13 cellular contexts compared by ENCODE assay signal in the genomic region with DNA sequence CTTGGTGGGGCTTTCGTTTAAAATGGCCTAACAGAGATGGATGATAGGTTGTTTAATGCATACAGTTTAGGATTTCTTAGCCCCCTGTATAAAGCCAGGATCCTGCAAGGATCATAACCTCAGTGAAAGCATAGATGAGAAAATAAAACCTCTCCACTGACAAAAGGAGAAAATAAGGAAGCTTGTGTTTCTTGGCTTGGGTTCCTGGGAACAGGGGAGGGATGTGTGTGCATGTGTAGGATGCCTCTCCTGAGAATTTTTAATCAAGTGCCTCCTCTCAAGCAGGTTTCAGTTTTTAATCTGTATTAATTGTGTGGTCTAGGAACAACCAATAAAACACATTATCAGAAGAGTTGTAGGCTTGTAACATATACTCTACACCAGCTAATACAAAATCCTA. TPM values are rescaled to one million over a fixed set of nuclear protein-coding genes. Genes with fewer than 3 reads are reported as not detected.
DNase-seq lines count a peak whose midpoint lies in the region; ATAC-seq, FAIRE-seq and TF ChIP-seq lines count a peak whose summit lies in the region.
"Had no signal": no experiment of that assay in that cellular context is flagged by ENCODE, and none has a peak within 500 bp of the region (broad histone marks: within the 10 kb centered on the region; RNA-seq: fewer than 3 reads in every experiment).

No MANE protein-coding gene starts in this region.

- H4K20me1 ChIP-seq in endothelial cell of umbilical vein (replicated peaks; ENCODE audit: control insufficient read depth, extremely low read depth, insufficient read depth, low read length) (no peaks in the 10 kb centered on the region), neural progenitor cell (ENCODE audit: low read depth) (no peaks in the 10 kb centered on the region)

- no peaks in the 10 kb centered on the region for H3K27me3 Mint-ChIP-seq in activated naive CD4-positive, alpha-beta T cell treated with anti-CD3 and anti-CD28 coated beads, Interleukin-2, amount 50 U/mL, for 24 hours
- H3K27me3 Mint-ChIP-seq in progenitor cell of endocrine pancreas (no peaks in the 10 kb centered on the region), neural progenitor cell (ENCODE audit: insufficient read depth, low read depth) (no peaks in the 10 kb centered on the region)
- H3K27me3 Mint-ChIP-seq: CD8-positive, alpha-beta memory T cell had no signal

- H3K4me3 ChIP-seq in endothelial cell of umbilical vein (replicated peaks in 1 of 3; ENCODE audit: insufficient read depth in 1 of 3, low read depth in 1 of 3, low read length in 3 of 3) (no peak overlapping the region), neural progenitor cell (no peak overlapping the region)

- no peak for ATAC-seq in activated naive CD4-positive, alpha-beta T cell treated with anti-CD3 and anti-CD28 coated beads, Interleukin-2, amount 50 U/mL, for 72 hours

- dilution Hi-C loops in endothelial cell of umbilical vein (cut with MboI; ENCODE audit: extremely low pct_ligation_motif_present, low sequenced_read_pairs) = no loop called here

- H3K27ac Mint-ChIP-seq in activated naive CD4-positive, alpha-beta T cell treated with anti-CD3 and anti-CD28 coated beads, Interleukin-2, amount 50 U/mL, for 24 hours = peak overlapping the region; percentile 55
- no peak overlapping the region for H3K27ac Mint-ChIP-seq in activated naive CD4-positive, alpha-beta T cell treated with anti-CD3 and anti-CD28 coated beads, Interleukin-2, amount 50 U/mL, for 72 hours
- H3K27ac Mint-ChIP-seq in progenitor cell of endocrine pancreas = peak overlapping the region; percentile 8
- no peak overlapping the region for H3K27ac Mint-ChIP-seq in neural progenitor cell

- H3K9me3 ChIP-seq in endothelial cell of umbilical vein (replicated peaks; ENCODE audit: control insufficient read depth, insufficient read depth, low read length) = no peaks in the 10 kb centered on the region
- H3K9me3 ChIP-seq in neural progenitor cell (ENCODE audit: low read depth) = no peaks in the 10 kb centered on the region
- H3K9me3 ChIP-seq: Caco-2 had no signal

- no peaks in the 10 kb centered on the region for H3K36me3 ChIP-seq in endothelial cell of umbilical vein (ENCODE audit: control insufficient read depth in 2 of 2, extremely low read depth in 1 of 2, insufficient read depth in 2 of 2, low read length in 2 of 2)
- no peaks in the 10 kb centered on the region for H3K36me3 ChIP-seq in neural progenitor cell

- DNase-seq in activated naive CD4-positive, alpha-beta T cell treated with anti-CD3 and anti-CD28 coated beads, Interleukin-2, amount 50 U/mL, for 72 hours (ENCODE audit: low spot score in 2 of 2) = no peak
- DNase-seq in H54 (ENCODE audit: insufficient read length, low spot score) = no peak
- peak; percentile 30 for DNase-seq in endothelial cell of umbilical vein (ENCODE audit: low read depth, low spot score)
- no peak for DNase-seq in progenitor cell of endocrine pancreas (ENCODE audit: low spot score, unreplicated experiment)
- DNase-seq in neural progenitor cell (ENCODE audit: low spot score) = no peak
- DNase-seq in activated effector memory CD4-positive, alpha-beta T cell treated with anti-CD3 and anti-CD28 coated beads, Interleukin-2, amount 50 U/mL, for 16 hours = no peak
- no peak for DNase-seq in KBM-7
- DNase-seq: ACHN; Caco-2; CD8-positive, alpha-beta memory T cell; DMS53 had no signal

- no peaks in the 10 kb centered on the region for H3K9me1 ChIP-seq in endothelial cell of umbilical vein (replicated peaks; ENCODE audit: control insufficient read depth, extremely low read depth, insufficient read depth, low read length)

- H3K27ac ChIP-seq in endothelial cell of umbilical vein (ENCODE audit: insufficient read depth, low read depth, low read length) (no peak overlapping the region), neural progenitor cell (no peak overlapping the region)

- H3K79me2 ChIP-seq in endothelial cell of umbilical vein (ENCODE audit: control insufficient read depth, insufficient read depth, low read length) (peaks cover 39% of the 10 kb centered on the region), neural progenitor cell (ENCODE audit: low read depth) (no peaks in the 10 kb centered on the region)

- H3K4me3 Mint-ChIP-seq in activated naive CD4-positive, alpha-beta T cell treated with anti-CD3 and anti-CD28 coated beads, Interleukin-2, amount 50 U/mL, for 24 hours = no peak overlapping the region
- H3K4me3 Mint-ChIP-seq in progenitor cell of endocrine pancreas (ENCODE audit: low read depth) = no peak overlapping the region
- H3K4me3 Mint-ChIP-seq in neural progenitor cell = no peak overlapping the region

- no peaks in the 10 kb centered on the region for H3K9me3 Mint-ChIP-seq in activated naive CD4-positive, alpha-beta T cell treated with anti-CD3 and anti-CD28 coated beads, Interleukin-2, amount 50 U/mL, for 24 hours
- H3K9me3 Mint-ChIP-seq in activated naive CD4-positive, alpha-beta T cell treated with anti-CD3 and anti-CD28 coated beads, Interleukin-2, amount 50 U/mL, for 72 hours = no peaks in the 10 kb centered on the region
- H3K9me3 Mint-ChIP-seq in progenitor cell of endocrine pancreas (ENCODE audit: low read depth) = peaks cover 3% of the 10 kb centered on the region
- H3K9me3 Mint-ChIP-seq in neural progenitor cell = no peaks in the 10 kb centered on the region
- H3K9me3 Mint-ChIP-seq: CD8-positive, alpha-beta memory T cell had no signal

- H3K9ac ChIP-seq in endothelial cell of umbilical vein (replicated peaks; ENCODE audit: extremely low read depth, insufficient read depth, low read length) = no peak overlapping the region
- no peak overlapping the region for H3K9ac ChIP-seq in neural progenitor cell

- TF ChIP-seq CTCF in endothelial cell of umbilical vein (IDR thresholded peaks at IDR 0.05; ENCODE audit: extremely low read depth in 1 of 2, insufficient read depth in 1 of 2, low read depth in 1 of 2, low read length in 2 of 2) (no peak), progenitor cell of endocrine pancreas (IDR thresholded peaks at IDR 0.05; ENCODE audit: unreplicated experiment) (no peak), neural progenitor cell (IDR thresholded peaks at IDR 0.05) (no peak)

- H3F3A ChIP-seq in neural progenitor cell (ENCODE audit: low read depth) = no peaks in the 10 kb centered on the region

- no peak for TF ChIP-seq POLR2A in H54 (IDR thresholded peaks at IDR 0.05; ENCODE audit: low read depth, low read length)
- no peak for TF ChIP-seq POLR2A in endothelial cell of umbilical vein (IDR thresholded peaks at IDR 0.05; ENCODE audit: low read depth, low read length)

- CTCF ChIA-PET in endothelial cell of umbilical vein (lab: Charles Lee) = interaction anchor here (1.1 to 1.2 kb wide), 3 partner anchors 22 to 29 kb away, joined by 3 to 5 read pairs (median 4); a partner anchor contains a TSS

- peak; percentile 27 for FAIRE-seq in H54 (lab: Jason Lieb, UNC)
- FAIRE-seq in endothelial cell of umbilical vein (lab: Jason Lieb, UNC) = no peak
- FAIRE-seq: H1 had no signal

- peaks cover 85% of the 10 kb centered on the region for H3K4me1 Mint-ChIP-seq in activated naive CD4-positive, alpha-beta T cell treated with anti-CD3 and anti-CD28 coated beads, Interleukin-2, amount 50 U/mL, for 24 hours
- H3K4me1 Mint-ChIP-seq in progenitor cell of endocrine pancreas (ENCODE audit: low read depth) (peaks cover 15% of the 10 kb centered on the region), neural progenitor cell (no peaks in the 10 kb centered on the region)

- in situ Hi-C loops in KBM-7 (cut with MboI; ENCODE audit: low pct_unique_long_range_greater_than_20kb, low sequenced_read_pairs) = loop anchor here (25.0 kb wide), 1 partner anchor 92 kb away; no protein-coding TSS in a partner anchor

- BruUV-seq in endothelial cell of umbilical vein (replicated peaks; lab: Mats Ljungman, UMichigan) = no TSS peak

- H3K36me3 Mint-ChIP-seq in activated naive CD4-positive, alpha-beta T cell treated with anti-CD3 and anti-CD28 coated beads, Interleukin-2, amount 50 U/mL, for 24 hours = peaks cover 13% of the 10 kb centered on the region
- H3K36me3 Mint-ChIP-seq in activated naive CD4-positive, alpha-beta T cell treated with anti-CD3 and anti-CD28 coated beads, Interleukin-2, amount 50 U/mL, for 72 hours = no peaks in the 10 kb centered on the region
- H3K36me3 Mint-ChIP-seq in progenitor cell of endocrine pancreas (ENCODE audit: insufficient read depth) (peaks cover 5% of the 10 kb centered on the region), neural progenitor cell (no peaks in the 10 kb centered on the region)

- H3K4me2 ChIP-seq in endothelial cell of umbilical vein (ENCODE audit: insufficient read depth, low read length) (no peak overlapping the region), neural progenitor cell (no peak overlapping the region)

- no peak overlapping the region for H2AFZ ChIP-seq in endothelial cell of umbilical vein (ENCODE audit: low read depth, low read length)
- H2AFZ ChIP-seq in neural progenitor cell (replicated peaks) = no peak overlapping the region

- intact Hi-C loops in endothelial cell of umbilical vein (cut with micrococcal nuclease) = no loop called here

- peaks cover 53% of the 10 kb centered on the region for H3K4me1 ChIP-seq in endothelial cell of umbilical vein (ENCODE audit: control insufficient read depth, extremely low read depth, insufficient read depth, low read length)
- H3K4me1 ChIP-seq in neural progenitor cell = no peaks in the 10 kb centered on the region

- no peaks in the 10 kb centered on the region for H3K27me3 ChIP-seq in endothelial cell of umbilical vein (ENCODE audit: control insufficient read depth in 2 of 2, insufficient read depth in 2 of 2, low read length in 2 of 2)
- H3K27me3 ChIP-seq in neural progenitor cell = no peaks in the 10 kb centered on the region

- POLR2A ChIA-PET in endothelial cell of umbilical vein (lab: Charles Lee) = no interaction called here

TF ChIP-seq in endothelial cell of umbilical vein, 7 proteins besides CTCF, POLR2A, EP300 and RAD21 (continues in another document):
- TF ChIP-seq EZH2 (IDR thresholded peaks at IDR 0.05; ENCODE audit: borderline replicate concordance, low read depth, low read length, severe bottlenecking) = no peak
- TF ChIP-seq FOS (IDR thresholded peaks at IDR 0.05; ENCODE audit: borderline replicate concordance, insufficient read depth, low read length) = no peak
- TF ChIP-seq POLR2AphosphoS5 (IDR thresholded peaks at IDR 0.05; ENCODE audit: insufficient read depth, low read depth, low read length) = no peak

RNA-seq across cellular contexts. Expression of a gene that starts 26.1 kb away (rescaled TPM):
- total RNA-seq in activated naive CD4-positive, alpha-beta T cell treated with anti-CD3 and anti-CD28 coated beads, Interleukin-2, amount 50 U/mL, for 72 hours = 10 to 100 TPM; 20.7 to 25.2 TPM
- total RNA-seq in endothelial cell of umbilical vein = 72.6 and 77.5 TPM in 2 replicates
- 13.3 and 19.1 TPM in 2 replicates for polyA plus RNA-seq in endothelial cell of umbilical vein
- polyA plus RNA-seq in endothelial cell of umbilical vein (2011; cell fraction: cytosol; rRNA removed) = 22.6 and 24.2 TPM in 2 replicates
- polyA plus RNA-seq in endothelial cell of umbilical vein (2011; cell fraction: nucleus; rRNA removed) = 24.1 and 31.9 TPM in 2 replicates
- polyA plus RNA-seq in endothelial cell of umbilical vein (2012) = 38.5 and 69.3 TPM in 2 replicates
- polyA minus RNA-seq in endothelial cell of umbilical vein = 43.3 and 49.7 TPM in 2 replicates
- 12.3 TPM for polyA minus RNA-seq in endothelial cell of umbilical vein (2011; cell fraction: cytosol; rRNA and poly(A)+ RNA removed)
- 62.5 and 77.8 TPM in 2 replicates for polyA minus RNA-seq in endothelial cell of umbilical vein (2011; cell fraction: nucleus; rRNA and poly(A)+ RNA removed)
- total RNA-seq in progenitor cell of endocrine pancreas = 96.0 and 101 TPM in 2 replicates
- 28.9 and 44.1 TPM in 2 replicates for total RNA-seq in neural progenitor cell (ENCODE audit: low replicate concordance)

Comparison
In these comparisons a context has a peak if more than half of its experiments do, and no peak if none do; other contexts are left out.
1. H3K27ac Mint-ChIP-seq: peak in activated naive CD4-positive, alpha-beta T cell treated with anti-CD3 and anti-CD28 coated beads, Interleukin-2, amount 50 U/mL, for 24 hours (single experiment) and progenitor cell of endocrine pancreas (single experiment); none in activated naive CD4-positive, alpha-beta T cell treated with anti-CD3 and anti-CD28 coated beads, Interleukin-2, amount 50 U/mL, for 72 hours (0 of 2) and neural progenitor cell (single experiment).